ENCODE assay signal across 2 cellular contexts in genomic region chr19:40893112-40893511, GRCh38.
TF ChIP-seq lines count a peak whose summit lies in the region.

No MANE protein-coding gene starts in this region.

TF ChIP-seq in HEK293, 187 proteins besides CTCF, POLR2A, EP300 and RAD21:
- TF ChIP-seq ZNF514 (tag by site-specific recombination; IDR thresholded peaks at IDR 0.05) (no peak), ZNF366 (tag by site-specific recombination; conservative IDR thresholded peaks at IDR 0.05) (peak; percentile 88), ZNF600 (tag by site-specific recombination; IDR thresholded peaks at IDR 0.05) (no peak)

TF ChIP-seq in K562, 482 proteins besides CTCF, POLR2A, EP300 and RAD21:
- no peak for TF ChIP-seq BRD4 (IDR thresholded peaks at IDR 0.05)
- TF ChIP-seq DACH1 (IDR thresholded peaks at IDR 0.05; ENCODE audit: partially characterized antibody): peak; percentile 92
- TF ChIP-seq OTX1 (CRISPR knock-in tag; IDR thresholded peaks at IDR 0.05): no peak
- TF ChIP-seq, protein P1, sequence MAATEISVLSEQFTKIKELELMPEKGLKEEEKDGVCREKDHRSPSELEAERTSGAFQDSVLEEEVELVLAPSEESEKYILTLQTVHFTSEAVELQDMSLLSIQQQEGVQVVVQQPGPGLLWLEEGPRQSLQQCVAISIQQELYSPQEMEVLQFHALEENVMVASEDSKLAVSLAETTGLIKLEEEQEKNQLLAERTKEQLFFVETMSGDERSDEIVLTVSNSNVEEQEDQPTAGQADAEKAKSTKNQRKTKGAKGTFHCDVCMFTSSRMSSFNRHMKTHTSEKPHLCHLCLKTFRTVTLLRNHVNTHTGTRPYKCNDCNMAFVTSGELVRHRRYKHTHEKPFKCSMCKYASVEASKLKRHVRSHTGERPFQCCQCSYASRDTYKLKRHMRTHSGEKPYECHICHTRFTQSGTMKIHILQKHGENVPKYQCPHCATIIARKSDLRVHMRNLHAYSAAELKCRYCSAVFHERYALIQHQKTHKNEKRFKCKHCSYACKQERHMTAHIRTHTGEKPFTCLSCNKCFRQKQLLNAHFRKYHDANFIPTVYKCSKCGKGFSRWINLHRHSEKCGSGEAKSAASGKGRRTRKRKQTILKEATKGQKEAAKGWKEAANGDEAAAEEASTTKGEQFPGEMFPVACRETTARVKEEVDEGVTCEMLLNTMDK (IDR thresholded peaks at IDR 0.05; ENCODE audit: borderline replicate concordance, insufficient read depth, low read depth, low read length, poor library complexity, severe bottlenecking): no peak
- no peak for TF ChIP-seq U2AF2 (optimal IDR thresholded peaks at IDR 0.05; ENCODE audit: low read depth, low read length)
- TF ChIP-seq ZNF561 (CRISPR knock-in tag; conservative IDR thresholded peaks at IDR 0.05): no peak
- TF ChIP-seq DIDO1 (tag; IDR thresholded peaks at IDR 0.05; ENCODE audit: low read depth): no peak
- TF ChIP-seq KLF6 (CRISPR knock-in tag; IDR thresholded peaks at IDR 0.05; ENCODE audit: borderline replicate concordance): no peak
- TF ChIP-seq ZNF316 (IDR thresholded peaks at IDR 0.05): peak; percentile 11; the same call in 1 of the 2 replicates
